Comparison of ENCODE assay signal across 2 cellular contexts in the genomic region with DNA sequence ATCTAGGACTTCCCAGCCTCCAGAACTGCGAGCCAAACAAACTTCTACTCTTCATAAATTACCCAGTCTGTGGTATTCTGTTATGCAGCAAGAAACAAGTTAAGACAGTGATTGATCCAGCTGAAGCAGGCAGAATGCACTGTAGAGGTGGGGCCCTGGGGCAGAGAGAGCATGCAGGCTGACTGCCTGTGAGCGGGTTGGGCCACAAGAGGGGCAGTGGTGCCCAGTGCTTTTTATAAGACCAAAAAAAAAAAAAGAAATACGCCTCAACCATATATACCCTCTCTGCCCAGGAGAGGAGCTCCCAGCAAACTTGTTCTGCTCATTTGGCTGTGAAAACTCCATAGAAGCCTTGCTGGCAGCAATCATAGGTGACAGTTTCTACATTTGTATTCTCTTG.
TF ChIP-seq lines count a peak whose summit lies in the region.

No MANE protein-coding gene starts in this region.

TF ChIP-seq in WTC11, 78 proteins besides CTCF, POLR2A, EP300 and RAD21 (continued from another document):
- TF ChIP-seq, protein P1, sequence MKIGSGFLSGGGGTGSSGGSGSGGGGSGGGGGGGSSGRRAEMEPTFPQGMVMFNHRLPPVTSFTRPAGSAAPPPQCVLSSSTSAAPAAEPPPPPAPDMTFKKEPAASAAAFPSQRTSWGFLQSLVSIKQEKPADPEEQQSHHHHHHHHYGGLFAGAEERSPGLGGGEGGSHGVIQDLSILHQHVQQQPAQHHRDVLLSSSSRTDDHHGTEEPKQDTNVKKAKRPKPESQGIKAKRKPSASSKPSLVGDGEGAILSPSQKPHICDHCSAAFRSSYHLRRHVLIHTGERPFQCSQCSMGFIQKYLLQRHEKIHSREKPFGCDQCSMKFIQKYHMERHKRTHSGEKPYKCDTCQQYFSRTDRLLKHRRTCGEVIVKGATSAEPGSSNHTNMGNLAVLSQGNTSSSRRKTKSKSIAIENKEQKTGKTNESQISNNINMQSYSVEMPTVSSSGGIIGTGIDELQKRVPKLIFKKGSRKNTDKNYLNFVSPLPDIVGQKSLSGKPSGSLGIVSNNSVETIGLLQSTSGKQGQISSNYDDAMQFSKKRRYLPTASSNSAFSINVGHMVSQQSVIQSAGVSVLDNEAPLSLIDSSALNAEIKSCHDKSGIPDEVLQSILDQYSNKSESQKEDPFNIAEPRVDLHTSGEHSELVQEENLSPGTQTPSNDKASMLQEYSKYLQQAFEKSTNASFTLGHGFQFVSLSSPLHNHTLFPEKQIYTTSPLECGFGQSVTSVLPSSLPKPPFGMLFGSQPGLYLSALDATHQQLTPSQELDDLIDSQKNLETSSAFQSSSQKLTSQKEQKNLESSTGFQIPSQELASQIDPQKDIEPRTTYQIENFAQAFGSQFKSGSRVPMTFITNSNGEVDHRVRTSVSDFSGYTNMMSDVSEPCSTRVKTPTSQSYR (CRISPR knock-in tag; IDR thresholded peaks at IDR 0.05) = no peak
- TF ChIP-seq SMAD3 (CRISPR knock-in tag; IDR thresholded peaks at IDR 0.05; ENCODE audit: borderline replicate concordance) = no peak
- TF ChIP-seq, protein P2, sequence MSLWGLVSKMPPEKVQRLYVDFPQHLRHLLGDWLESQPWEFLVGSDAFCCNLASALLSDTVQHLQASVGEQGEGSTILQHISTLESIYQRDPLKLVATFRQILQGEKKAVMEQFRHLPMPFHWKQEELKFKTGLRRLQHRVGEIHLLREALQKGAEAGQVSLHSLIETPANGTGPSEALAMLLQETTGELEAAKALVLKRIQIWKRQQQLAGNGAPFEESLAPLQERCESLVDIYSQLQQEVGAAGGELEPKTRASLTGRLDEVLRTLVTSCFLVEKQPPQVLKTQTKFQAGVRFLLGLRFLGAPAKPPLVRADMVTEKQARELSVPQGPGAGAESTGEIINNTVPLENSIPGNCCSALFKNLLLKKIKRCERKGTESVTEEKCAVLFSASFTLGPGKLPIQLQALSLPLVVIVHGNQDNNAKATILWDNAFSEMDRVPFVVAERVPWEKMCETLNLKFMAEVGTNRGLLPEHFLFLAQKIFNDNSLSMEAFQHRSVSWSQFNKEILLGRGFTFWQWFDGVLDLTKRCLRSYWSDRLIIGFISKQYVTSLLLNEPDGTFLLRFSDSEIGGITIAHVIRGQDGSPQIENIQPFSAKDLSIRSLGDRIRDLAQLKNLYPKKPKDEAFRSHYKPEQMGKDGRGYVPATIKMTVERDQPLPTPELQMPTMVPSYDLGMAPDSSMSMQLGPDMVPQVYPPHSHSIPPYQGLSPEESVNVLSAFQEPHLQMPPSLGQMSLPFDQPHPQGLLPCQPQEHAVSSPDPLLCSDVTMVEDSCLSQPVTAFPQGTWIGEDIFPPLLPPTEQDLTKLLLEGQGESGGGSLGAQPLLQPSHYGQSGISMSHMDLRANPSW (CRISPR knock-in tag; conservative IDR thresholded peaks at IDR 0.05; ENCODE audit: low read depth) = no peak
- TF ChIP-seq, protein P3, sequence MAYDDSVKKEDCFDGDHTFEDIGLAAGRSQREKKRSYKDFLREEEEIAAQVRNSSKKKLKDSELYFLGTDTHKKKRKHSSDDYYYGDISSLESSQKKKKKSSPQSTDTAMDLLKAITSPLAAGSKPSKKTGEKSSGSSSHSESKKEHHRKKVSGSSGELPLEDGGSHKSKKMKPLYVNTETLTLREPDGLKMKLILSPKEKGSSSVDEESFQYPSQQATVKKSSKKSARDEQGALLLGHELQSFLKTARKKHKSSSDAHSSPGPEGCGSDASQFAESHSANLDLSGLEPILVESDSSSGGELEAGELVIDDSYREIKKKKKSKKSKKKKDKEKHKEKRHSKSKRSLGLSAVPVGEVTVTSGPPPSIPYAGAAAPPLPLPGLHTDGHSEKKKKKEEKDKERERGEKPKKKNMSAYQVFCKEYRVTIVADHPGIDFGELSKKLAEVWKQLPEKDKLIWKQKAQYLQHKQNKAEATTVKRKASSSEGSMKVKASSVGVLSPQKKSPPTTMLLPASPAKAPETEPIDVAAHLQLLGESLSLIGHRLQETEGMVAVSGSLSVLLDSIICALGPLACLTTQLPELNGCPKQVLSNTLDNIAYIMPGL (CRISPR knock-in tag; IDR thresholded peaks at IDR 0.05) = no peak
- no peak for TF ChIP-seq NFE2L1 (CRISPR knock-in tag; IDR thresholded peaks at IDR 0.05)
- no peak for TF ChIP-seq ZNF396 (CRISPR knock-in tag; IDR thresholded peaks at IDR 0.05; ENCODE audit: borderline replicate concordance)
- TF ChIP-seq, protein P4, sequence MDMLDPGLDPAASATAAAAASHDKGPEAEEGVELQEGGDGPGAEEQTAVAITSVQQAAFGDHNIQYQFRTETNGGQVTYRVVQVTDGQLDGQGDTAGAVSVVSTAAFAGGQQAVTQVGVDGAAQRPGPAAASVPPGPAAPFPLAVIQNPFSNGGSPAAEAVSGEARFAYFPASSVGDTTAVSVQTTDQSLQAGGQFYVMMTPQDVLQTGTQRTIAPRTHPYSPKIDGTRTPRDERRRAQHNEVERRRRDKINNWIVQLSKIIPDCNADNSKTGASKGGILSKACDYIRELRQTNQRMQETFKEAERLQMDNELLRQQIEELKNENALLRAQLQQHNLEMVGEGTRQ (CRISPR knock-in tag; IDR thresholded peaks at IDR 0.05) = no peak
- no peak for TF ChIP-seq PRRX2 (CRISPR knock-in tag; IDR thresholded peaks at IDR 0.05)
- TF ChIP-seq, protein P5, sequence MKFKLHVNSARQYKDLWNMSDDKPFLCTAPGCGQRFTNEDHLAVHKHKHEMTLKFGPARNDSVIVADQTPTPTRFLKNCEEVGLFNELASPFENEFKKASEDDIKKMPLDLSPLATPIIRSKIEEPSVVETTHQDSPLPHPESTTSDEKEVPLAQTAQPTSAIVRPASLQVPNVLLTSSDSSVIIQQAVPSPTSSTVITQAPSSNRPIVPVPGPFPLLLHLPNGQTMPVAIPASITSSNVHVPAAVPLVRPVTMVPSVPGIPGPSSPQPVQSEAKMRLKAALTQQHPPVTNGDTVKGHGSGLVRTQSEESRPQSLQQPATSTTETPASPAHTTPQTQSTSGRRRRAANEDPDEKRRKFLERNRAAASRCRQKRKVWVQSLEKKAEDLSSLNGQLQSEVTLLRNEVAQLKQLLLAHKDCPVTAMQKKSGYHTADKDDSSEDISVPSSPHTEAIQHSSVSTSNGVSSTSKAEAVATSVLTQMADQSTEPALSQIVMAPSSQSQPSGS (CRISPR knock-in tag; IDR thresholded peaks at IDR 0.05; ENCODE audit: borderline replicate concordance, low read depth) = no peak

TF ChIP-seq in HepG2, 621 proteins besides CTCF, POLR2A, EP300 and RAD21 (continued from another document):
- TF ChIP-seq, protein P4 (IDR thresholded peaks at IDR 0.05; ENCODE audit: low read depth, low read length) = no peak
- TF ChIP-seq, protein P4 (CRISPR knock-in tag; IDR thresholded peaks at IDR 0.05; ENCODE audit: borderline replicate concordance) = no peak
- TF ChIP-seq ZNF572 (CRISPR knock-in tag; IDR thresholded peaks at IDR 0.05) (0 out of 2 replicates have a peak, but pooled peaks have one; percentile 22), ZNF552 (CRISPR knock-in tag; IDR thresholded peaks at IDR 0.05; ENCODE audit: borderline replicate concordance) (no peak), PHF20 (CRISPR knock-in tag; IDR thresholded peaks at IDR 0.05) (no peak)
- TF ChIP-seq, protein P6, sequence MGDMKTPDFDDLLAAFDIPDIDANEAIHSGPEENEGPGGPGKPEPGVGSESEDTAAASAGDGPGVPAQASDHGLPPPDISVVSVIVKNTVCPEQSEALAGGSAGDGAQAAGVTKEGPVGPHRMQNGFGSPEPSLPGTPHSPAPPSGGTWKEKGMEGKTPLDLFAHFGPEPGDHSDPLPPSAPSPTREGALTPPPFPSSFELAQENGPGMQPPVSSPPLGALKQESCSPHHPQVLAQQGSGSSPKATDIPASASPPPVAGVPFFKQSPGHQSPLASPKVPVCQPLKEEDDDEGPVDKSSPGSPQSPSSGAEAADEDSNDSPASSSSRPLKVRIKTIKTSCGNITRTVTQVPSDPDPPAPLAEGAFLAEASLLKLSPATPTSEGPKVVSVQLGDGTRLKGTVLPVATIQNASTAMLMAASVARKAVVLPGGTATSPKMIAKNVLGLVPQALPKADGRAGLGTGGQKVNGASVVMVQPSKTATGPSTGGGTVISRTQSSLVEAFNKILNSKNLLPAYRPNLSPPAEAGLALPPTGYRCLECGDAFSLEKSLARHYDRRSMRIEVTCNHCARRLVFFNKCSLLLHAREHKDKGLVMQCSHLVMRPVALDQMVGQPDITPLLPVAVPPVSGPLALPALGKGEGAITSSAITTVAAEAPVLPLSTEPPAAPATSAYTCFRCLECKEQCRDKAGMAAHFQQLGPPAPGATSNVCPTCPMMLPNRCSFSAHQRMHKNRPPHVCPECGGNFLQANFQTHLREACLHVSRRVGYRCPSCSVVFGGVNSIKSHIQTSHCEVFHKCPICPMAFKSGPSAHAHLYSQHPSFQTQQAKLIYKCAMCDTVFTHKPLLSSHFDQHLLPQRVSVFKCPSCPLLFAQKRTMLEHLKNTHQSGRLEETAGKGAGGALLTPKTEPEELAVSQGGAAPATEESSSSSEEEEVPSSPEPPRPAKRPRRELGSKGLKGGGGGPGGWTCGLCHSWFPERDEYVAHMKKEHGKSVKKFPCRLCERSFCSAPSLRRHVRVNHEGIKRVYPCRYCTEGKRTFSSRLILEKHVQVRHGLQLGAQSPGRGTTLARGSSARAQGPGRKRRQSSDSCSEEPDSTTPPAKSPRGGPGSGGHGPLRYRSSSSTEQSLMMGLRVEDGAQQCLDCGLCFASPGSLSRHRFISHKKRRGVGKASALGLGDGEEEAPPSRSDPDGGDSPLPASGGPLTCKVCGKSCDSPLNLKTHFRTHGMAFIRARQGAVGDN (CRISPR knock-in tag; IDR thresholded peaks at IDR 0.05) = peak; percentile 30
